7 cellular contexts compared by ENCODE assay signal in genomic region chr1:29466258-29466657, GRCh38.
"Had no signal": no experiment of that assay in that cellular context is flagged by ENCODE, and none has a peak within 500 bp of the region (broad histone marks: within the 10 kb centered on the region; RNA-seq: fewer than 3 reads in every experiment).

No MANE protein-coding gene starts in this region.

- H3K4me3 Mint-ChIP-seq: IgD-negative memory B cell had no signal

- H3K36me3 ChIP-seq: HAP-1 had no signal

- H3K36me3 Mint-ChIP-seq: IgD-negative memory B cell had no signal

- DNase-seq: GOT3 had no signal

- H3K27ac Mint-ChIP-seq: IgD-negative memory B cell had no signal

- H3K4me1 Mint-ChIP-seq: IgD-negative memory B cell had no signal

- H3K9me3 ChIP-seq: HAP-1 had no signal

- H3K4me3 ChIP-seq: GM23248, HAP-1 had no signal

- H3K27ac ChIP-seq: GM23248, HL-60 had no signal

- H3K4me1 ChIP-seq: HAP-1 had no signal

- ATAC-seq: HCT116, HepG2 had no signal
